1 cellular context compared by ENCODE assay signal in genomic region chr17:38449364-38449763, GRCh38.
TF ChIP-seq lines count a peak whose summit lies in the region.

No MANE protein-coding gene starts in this region.

TF ChIP-seq in HepG2, 621 proteins besides CTCF, POLR2A, EP300 and RAD21 (continued from another document):
- TF ChIP-seq, protein P1, sequence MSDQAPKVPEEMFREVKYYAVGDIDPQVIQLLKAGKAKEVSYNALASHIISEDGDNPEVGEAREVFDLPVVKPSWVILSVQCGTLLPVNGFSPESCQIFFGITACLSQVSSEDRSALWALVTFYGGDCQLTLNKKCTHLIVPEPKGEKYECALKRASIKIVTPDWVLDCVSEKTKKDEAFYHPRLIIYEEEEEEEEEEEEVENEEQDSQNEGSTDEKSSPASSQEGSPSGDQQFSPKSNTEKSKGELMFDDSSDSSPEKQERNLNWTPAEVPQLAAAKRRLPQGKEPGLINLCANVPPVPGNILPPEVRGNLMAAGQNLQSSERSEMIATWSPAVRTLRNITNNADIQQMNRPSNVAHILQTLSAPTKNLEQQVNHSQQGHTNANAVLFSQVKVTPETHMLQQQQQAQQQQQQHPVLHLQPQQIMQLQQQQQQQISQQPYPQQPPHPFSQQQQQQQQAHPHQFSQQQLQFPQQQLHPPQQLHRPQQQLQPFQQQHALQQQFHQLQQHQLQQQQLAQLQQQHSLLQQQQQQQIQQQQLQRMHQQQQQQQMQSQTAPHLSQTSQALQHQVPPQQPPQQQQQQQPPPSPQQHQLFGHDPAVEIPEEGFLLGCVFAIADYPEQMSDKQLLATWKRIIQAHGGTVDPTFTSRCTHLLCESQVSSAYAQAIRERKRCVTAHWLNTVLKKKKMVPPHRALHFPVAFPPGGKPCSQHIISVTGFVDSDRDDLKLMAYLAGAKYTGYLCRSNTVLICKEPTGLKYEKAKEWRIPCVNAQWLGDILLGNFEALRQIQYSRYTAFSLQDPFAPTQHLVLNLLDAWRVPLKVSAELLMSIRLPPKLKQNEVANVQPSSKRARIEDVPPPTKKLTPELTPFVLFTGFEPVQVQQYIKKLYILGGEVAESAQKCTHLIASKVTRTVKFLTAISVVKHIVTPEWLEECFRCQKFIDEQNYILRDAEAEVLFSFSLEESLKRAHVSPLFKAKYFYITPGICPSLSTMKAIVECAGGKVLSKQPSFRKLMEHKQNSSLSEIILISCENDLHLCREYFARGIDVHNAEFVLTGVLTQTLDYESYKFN (CRISPR knock-in tag; conservative IDR thresholded peaks at IDR 0.05): peak; percentile 39
- TF ChIP-seq ZBTB1 (CRISPR knock-in tag; IDR thresholded peaks at IDR 0.05; ENCODE audit: borderline replicate concordance) (no peak), SP140L (CRISPR knock-in tag; IDR thresholded peaks at IDR 0.05; ENCODE audit: borderline replicate concordance) (no peak), KDM5A (IDR thresholded peaks at IDR 0.05; ENCODE audit: borderline replicate concordance, low read length) (no peak), CBX1 (IDR thresholded peaks at IDR 0.05; ENCODE audit: low read depth) (no peak)
- TF ChIP-seq, protein P2, sequence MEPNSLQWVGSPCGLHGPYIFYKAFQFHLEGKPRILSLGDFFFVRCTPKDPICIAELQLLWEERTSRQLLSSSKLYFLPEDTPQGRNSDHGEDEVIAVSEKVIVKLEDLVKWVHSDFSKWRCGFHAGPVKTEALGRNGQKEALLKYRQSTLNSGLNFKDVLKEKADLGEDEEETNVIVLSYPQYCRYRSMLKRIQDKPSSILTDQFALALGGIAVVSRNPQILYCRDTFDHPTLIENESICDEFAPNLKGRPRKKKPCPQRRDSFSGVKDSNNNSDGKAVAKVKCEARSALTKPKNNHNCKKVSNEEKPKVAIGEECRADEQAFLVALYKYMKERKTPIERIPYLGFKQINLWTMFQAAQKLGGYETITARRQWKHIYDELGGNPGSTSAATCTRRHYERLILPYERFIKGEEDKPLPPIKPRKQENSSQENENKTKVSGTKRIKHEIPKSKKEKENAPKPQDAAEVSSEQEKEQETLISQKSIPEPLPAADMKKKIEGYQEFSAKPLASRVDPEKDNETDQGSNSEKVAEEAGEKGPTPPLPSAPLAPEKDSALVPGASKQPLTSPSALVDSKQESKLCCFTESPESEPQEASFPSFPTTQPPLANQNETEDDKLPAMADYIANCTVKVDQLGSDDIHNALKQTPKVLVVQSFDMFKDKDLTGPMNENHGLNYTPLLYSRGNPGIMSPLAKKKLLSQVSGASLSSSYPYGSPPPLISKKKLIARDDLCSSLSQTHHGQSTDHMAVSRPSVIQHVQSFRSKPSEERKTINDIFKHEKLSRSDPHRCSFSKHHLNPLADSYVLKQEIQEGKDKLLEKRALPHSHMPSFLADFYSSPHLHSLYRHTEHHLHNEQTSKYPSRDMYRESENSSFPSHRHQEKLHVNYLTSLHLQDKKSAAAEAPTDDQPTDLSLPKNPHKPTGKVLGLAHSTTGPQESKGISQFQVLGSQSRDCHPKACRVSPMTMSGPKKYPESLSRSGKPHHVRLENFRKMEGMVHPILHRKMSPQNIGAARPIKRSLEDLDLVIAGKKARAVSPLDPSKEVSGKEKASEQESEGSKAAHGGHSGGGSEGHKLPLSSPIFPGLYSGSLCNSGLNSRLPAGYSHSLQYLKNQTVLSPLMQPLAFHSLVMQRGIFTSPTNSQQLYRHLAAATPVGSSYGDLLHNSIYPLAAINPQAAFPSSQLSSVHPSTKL (CRISPR knock-in tag; IDR thresholded peaks at IDR 0.05): 0 out of 2 replicates have a peak, but pooled peaks have one; percentile 18
TF ChIP-seq in HepG2: peak in this region for 16.
